Comparison of ENCODE assay signal across 18 cellular contexts in genomic region chr1:108841703-108842102, GRCh38. TPM values are rescaled to one million over a fixed set of nuclear protein-coding genes. Genes with fewer than 3 reads are reported as not detected.
"Had no signal": no experiment of that assay in that cellular context is flagged by ENCODE, and none has a peak within 500 bp of the region (broad histone marks: within the 10 kb centered on the region; RNA-seq: fewer than 3 reads in every experiment).

No MANE protein-coding gene starts in this region.

- ATAC-seq: stimulated activated memory B cell treated with anti-CD40 and anti-IgM and Interleukin-4, amounts not matched to agents 10 μg/mL and 1 μg/mL and 100 μg/mL, for 72 hours; T-cell had no signal

- H3K4me3 ChIP-seq: ascending aorta, psoas muscle, tibial nerve had no signal

- H3K27ac ChIP-seq: psoas muscle, tibial nerve had no signal

- DNase-seq: activated CD4-positive, CD25-positive, alpha-beta regulatory T cell treated with anti-CD3 and anti-CD28 coated beads, Interleukin-2, amount 50 U/mL, for 72 hours; activated naive CD4-positive, alpha-beta T cell treated with Interleukin-2 at 50 U/mL for 16 hours; activated T-cell treated with anti-CD3 and anti-CD28 coated beads for 4 hours; dermis blood vessel endothelial cell; islet precursor cell; nephron progenitor cell; psoas muscle; SK-N-SH; stimulated activated CD4-positive, alpha-beta T cell treated with anti-CD3 and anti-CD28 coated beads, Interleukin-2, amount 100 ng/mL, for 48 hours; T-cell; T1000 had no signal

- H3K4me2 ChIP-seq: SK-N-SH had no signal

- H3K27me3 ChIP-seq: ascending aorta, tibial nerve had no signal

- H3K36me3 ChIP-seq: ascending aorta, tibial nerve had no signal

- H3K9me3 ChIP-seq: ascending aorta, psoas muscle, SK-N-SH, tibial nerve had no signal

- FAIRE-seq: bronchial epithelial cell had no signal

- H3K9ac ChIP-seq: SK-N-SH had no signal

RNA-seq across cellular contexts. Expression of gene AKNAD1, which starts 15.2 kb away (rescaled TPM):
- total RNA-seq: activated CD8-positive, alpha-beta memory T cell treated with anti-CD3 and anti-CD28 coated beads for 36 hours; ascending aorta; bronchial epithelial cell; epithelial cell of proximal tubule; liver; T-cell had no signal
- polyA plus RNA-seq: liver had no signal
